In the genomic region with DNA sequence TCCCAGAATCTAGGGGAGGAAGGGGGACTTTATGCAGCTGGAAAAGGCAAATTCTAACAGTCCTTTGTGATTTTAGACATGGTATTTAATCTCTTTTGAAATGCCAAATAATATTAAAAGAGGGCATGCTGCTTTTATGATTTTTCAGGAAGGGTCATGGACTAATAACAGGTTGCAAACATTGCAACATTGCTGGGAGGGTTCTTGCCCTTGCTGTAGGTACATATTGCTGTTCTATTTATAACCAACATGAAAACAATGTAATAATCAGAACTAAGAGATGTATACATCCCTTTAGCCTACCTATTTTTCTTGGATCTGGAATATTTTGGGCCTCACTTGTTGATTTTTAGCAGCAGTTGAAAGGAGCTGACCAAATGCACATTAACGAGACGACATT, we compare ENCODE assay signal across 13 cellular contexts.
DNase-seq lines count a peak whose midpoint lies in the region; ATAC-seq, FAIRE-seq and TF ChIP-seq lines count a peak whose summit lies in the region.
"Had no signal": no experiment of that assay in that cellular context is flagged by ENCODE, and none has a peak within 500 bp of the region (broad histone marks: within the 10 kb centered on the region; RNA-seq: fewer than 3 reads in every experiment).

No MANE protein-coding gene starts in this region.

- DNase-seq in HFFc6 (no peak), H1 (ENCODE audit: low read depth in 1 of 2, low spot score in 2 of 2) (no peak), neural crest cell (ENCODE audit: low read depth, low spot score) (no peak), transverse colon (no peak), MV-4-11 (lab: John Stamatoyannopoulos, UW) (no peak), COLO668 (lab: John Stamatoyannopoulos, UW; ENCODE audit: unreplicated experiment) (no peak)
- DNase-seq: Caco-2, Kasumi-1, NCI-H187 treated with DMSO at 0.1 percent for 48 hours had no signal

- H3K23ac ChIP-seq in H1 (ENCODE audit: insufficient read length): no peak overlapping the region

- H3K56ac ChIP-seq in H1 (replicated peaks; ENCODE audit: insufficient read length, low read depth, low read length): no peak overlapping the region

- no peak overlapping the region for H4K5ac ChIP-seq in H1 (ENCODE audit: insufficient read length, low read depth, low read length)

- H3K4me3 Mint-ChIP-seq in HFFc6: no peak overlapping the region
- H3K4me3 Mint-ChIP-seq in neural crest cell: no peak overlapping the region
- H3K4me3 Mint-ChIP-seq: CD14-positive monocyte, IgD-negative memory B cell had no signal

- H3K9me3 Mint-ChIP-seq in HFFc6 (no peaks in the 10 kb centered on the region), neural crest cell (no peaks in the 10 kb centered on the region)
- H3K9me3 Mint-ChIP-seq: IgD-negative memory B cell had no signal

- no peak for TF ChIP-seq RAD21 in H1 (IDR thresholded peaks at IDR 0.05 in 1 of 2, conservative IDR thresholded peaks at IDR 0.05 in 1 of 2; ENCODE audit: low read depth in 2 of 2, low read length in 2 of 2)

- no peak overlapping the region for H2AK5ac ChIP-seq in H1 (ENCODE audit: low read depth, low read length)

- H3K4me2 ChIP-seq in H1 (ENCODE audit: insufficient read depth in 1 of 2, low read depth in 2 of 2, low read length in 2 of 2): no peak overlapping the region
- H3K4me2 ChIP-seq: A549 had no signal

- peak; percentile 45 for FAIRE-seq in H1 (lab: Jason Lieb, UNC)
- FAIRE-seq: A549 had no signal

- CTCF ChIA-PET in H1 (lab: Charles Lee; ENCODE audit: partially characterized antibody): no interaction called here

- no peak for TF ChIP-seq EP300 in H1 (IDR thresholded peaks at IDR 0.05; ENCODE audit: borderline replicate concordance in 1 of 2, low read depth in 2 of 2, low read length in 2 of 2)
- TF ChIP-seq EP300 in transverse colon (IDR thresholded peaks at IDR 0.05; ENCODE audit: low read depth): no peak

- POLR2A ChIA-PET in H1 (lab: Charles Lee; ENCODE audit: partially characterized antibody): interaction anchor here (0.5 kb wide), 1 partner anchor 747 kb away, joined by 4 read pairs; no protein-coding TSS in a partner anchor

- no peak overlapping the region for H3K14ac ChIP-seq in H1 (ENCODE audit: insufficient read length)

- H3K36me3 ChIP-seq in H1 (ENCODE audit: control insufficient read depth in 2 of 4, insufficient read depth in 4 of 4, low read length in 3 of 4): no peaks in the 10 kb centered on the region
- no peaks in the 10 kb centered on the region for H3K36me3 ChIP-seq in transverse colon

- H3K9me3 ChIP-seq in H1 (ENCODE audit: insufficient read depth in 2 of 2, low read depth in 1 of 2, low read length in 1 of 2) (no peaks in the 10 kb centered on the region), transverse colon (no peaks in the 10 kb centered on the region)
- H3K9me3 ChIP-seq: A549, Caco-2 had no signal

- no peak for TF ChIP-seq CTCF in HFFc6 (IDR thresholded peaks at IDR 0.05)
- no peak for TF ChIP-seq CTCF in H1 (IDR thresholded peaks at IDR 0.05; ENCODE audit: control extremely low read depth in 1 of 3, insufficient read depth in 1 of 3, low read depth in 1 of 3, low read length in 3 of 3)
- no peak for TF ChIP-seq CTCF in neural crest cell (conservative IDR thresholded peaks at IDR 0.05)
- TF ChIP-seq CTCF in transverse colon (IDR thresholded peaks at IDR 0.05): no peak

- H3K27me3 ChIP-seq in H1 (replicated peaks in 1 of 4; ENCODE audit: control insufficient read depth in 3 of 4, extremely low read depth in 1 of 4, insufficient read depth in 3 of 4, low read length in 3 of 4) (no peaks in the 10 kb centered on the region), transverse colon (no peaks in the 10 kb centered on the region)

- H3K4me1 Mint-ChIP-seq in HFFc6 (ENCODE audit: low read depth): peaks cover 61% of the 10 kb centered on the region
- peaks cover 10% of the 10 kb centered on the region for H3K4me1 Mint-ChIP-seq in neural crest cell

- H3K4ac ChIP-seq in H1 (replicated peaks; ENCODE audit: insufficient read length, low read depth, low read length): no peak overlapping the region

- H2BK20ac ChIP-seq in H1 (ENCODE audit: low read length): no peak overlapping the region

- H3K27ac ChIP-seq in H1 (ENCODE audit: low read depth, low read length) (no peak overlapping the region), transverse colon (peak overlapping the region in 3 of 4 donors; percentile 45 to 51 (median 48))
- H3K27ac ChIP-seq: A549 had no signal

- H2BK120ac ChIP-seq in H1 (replicated peaks; ENCODE audit: low read depth, low read length): no peak overlapping the region

- H3K23me2 ChIP-seq in H1 (ENCODE audit: low read depth, low read length): no peaks in the 10 kb centered on the region

- H3K4me3 ChIP-seq in H1 (ENCODE audit: extremely low read depth in 1 of 4, insufficient read depth in 2 of 4, low read depth in 3 of 4, low read length in 4 of 4) (no peak overlapping the region), transverse colon (no peak overlapping the region)
- H3K4me3 ChIP-seq: A549 had no signal

- peaks cover 13% of the 10 kb centered on the region for H3K36me3 Mint-ChIP-seq in HFFc6 (ENCODE audit: low read depth)
- H3K36me3 Mint-ChIP-seq in neural crest cell (ENCODE audit: low read depth): no peaks in the 10 kb centered on the region
- H3K36me3 Mint-ChIP-seq: CD14-positive monocyte, IgD-negative memory B cell had no signal

- WGBS in H1 (ENCODE audit: extremely low coverage in 1 of 2, insufficient coverage in 1 of 2, insufficient read length in 1 of 2, insufficient replicate concordance in 2 of 2, low coverage in 1 of 2, low lambda C conversion rate in 2 of 2, missing lambda C conversion rate in 1 of 2), 2 experiments: 79% methylated on average over 2 of the region's 2 CpGs; no CpG with 5 or more reads in 1 of the 2 experiments
- WGBS in transverse colon (ENCODE audit: low coverage in 1 of 2), 2 donors: 56 to 80% methylated on average over 2 of the region's 2 CpGs

- no peak overlapping the region for H2BK15ac ChIP-seq in H1 (ENCODE audit: low read length)

- H4K91ac ChIP-seq in H1 (replicated peaks; ENCODE audit: insufficient read length, low read length): no peak overlapping the region

- H3K9ac ChIP-seq in H1 (replicated peaks in 1 of 4; ENCODE audit: extremely low read depth in 1 of 4, low read depth in 3 of 4, low read length in 3 of 4): no peak overlapping the region

- H3K27ac Mint-ChIP-seq in HFFc6 (peak overlapping the region; percentile 59), neural crest cell (ENCODE audit: unreplicated experiment) (peak overlapping the region; percentile 17)
- H3K27ac Mint-ChIP-seq: IgD-negative memory B cell had no signal

- no peak overlapping the region for H2BK5ac ChIP-seq in H1 (ENCODE audit: low read depth, low read length)

- intact Hi-C loops in transverse colon (cut with DNase I; ENCODE audit: low total_unique reads): no loop called here

- TF ChIP-seq POLR2A in H1 (IDR thresholded peaks at IDR 0.05; ENCODE audit: control extremely low read depth in 1 of 2, low read depth in 2 of 2, low read length in 2 of 2) (no peak), transverse colon (IDR thresholded peaks at IDR 0.05) (no peak)

- no peak for ATAC-seq in HG03521 (IDR thresholded peaks at IDR 0.05; ENCODE audit: unreplicated experiment)
- ATAC-seq: A549 had no signal

- no peaks in the 10 kb centered on the region for H3K27me3 Mint-ChIP-seq in HFFc6 (ENCODE audit: insufficient read depth)
- H3K27me3 Mint-ChIP-seq in neural crest cell (ENCODE audit: low read depth): no peaks in the 10 kb centered on the region

- H3K4me1 ChIP-seq in H1 (replicated peaks in 1 of 4; ENCODE audit: control insufficient read depth in 3 of 4, insufficient read depth in 4 of 4, low read length in 3 of 4) (no peaks in the 10 kb centered on the region; a peak in 1 of 7 replicates), transverse colon (no peaks in the 10 kb centered on the region)
- H3K4me1 ChIP-seq: Caco-2 had no signal

- no peaks in the 10 kb centered on the region for H4K20me1 ChIP-seq in H1 (replicated peaks in 1 of 2; ENCODE audit: control insufficient read depth in 1 of 2, insufficient read depth in 2 of 2, low read length in 2 of 2)

- no peaks in the 10 kb centered on the region for H3K79me1 ChIP-seq in H1 (ENCODE audit: low read depth, low read length)

- no peak overlapping the region for H2AFZ ChIP-seq in H1 (ENCODE audit: low read length)

- no peak overlapping the region for H2BK12ac ChIP-seq in H1 (ENCODE audit: low read depth, low read length)

- no peak overlapping the region for H3K18ac ChIP-seq in H1 (ENCODE audit: extremely low read depth, low read length)

- H4K8ac ChIP-seq in H1 (ENCODE audit: extremely low read depth, insufficient read depth, low read length): no peak overlapping the region

- in situ Hi-C loops in transverse colon (cut with MboI; ENCODE audit: low pct_ligation_motif_present in 1 of 4, low pct_unique_long_range_greater_than_20kb in 1 of 4, low sequenced_read_pairs in 3 of 4): no loop called here

- no peaks in the 10 kb centered on the region for H3K79me2 ChIP-seq in H1 (ENCODE audit: control insufficient read depth in 1 of 2, insufficient read depth in 2 of 2, low read length in 2 of 2)

TF ChIP-seq in H1, 55 proteins besides CTCF, POLR2A, EP300 and RAD21:
- TF ChIP-seq BACH1 (IDR thresholded peaks at IDR 0.05; ENCODE audit: low read length): no peak
- TF ChIP-seq CBX5 (IDR thresholded peaks at IDR 0.05; ENCODE audit: low read depth, low read length): no peak
- no peak for TF ChIP-seq KDM1A (IDR thresholded peaks at IDR 0.05; ENCODE audit: borderline replicate concordance, low read length)
- TF ChIP-seq SIRT6 (IDR thresholded peaks at IDR 0.05; ENCODE audit: low read length): no peak
- no peak for TF ChIP-seq CREB1 (IDR thresholded peaks at IDR 0.05)
- no peak for TF ChIP-seq SAP30 (IDR thresholded peaks at IDR 0.05; ENCODE audit: insufficient read depth, insufficient replicate concordance, low read length)
- no peak for TF ChIP-seq TCF12 (IDR thresholded peaks at IDR 0.05; ENCODE audit: low read depth, low read length)
